28 cellular contexts compared by ENCODE assay signal in genomic region chr2:167616997-167617396, GRCh38.
"Had no signal": no experiment of that assay in that cellular context is flagged by ENCODE, and none has a peak within 500 bp of the region (broad histone marks: within the 10 kb centered on the region; RNA-seq: fewer than 3 reads in every experiment).

No MANE protein-coding gene starts in this region.

- H3K9me3 ChIP-seq: colonic mucosa, esophagus muscularis mucosa, esophagus squamous epithelium, gastrocnemius medialis, gastroesophageal sphincter had no signal

- ATAC-seq: effector memory CD8-positive, alpha-beta T cell; esophagus mucosa; foreskin keratinocyte; gastrocnemius medialis; gastroesophageal sphincter; heart left ventricle; heart right ventricle had no signal

- H3K4me3 Mint-ChIP-seq: dendritic cell treated with granulocyte-macrophage colony-stimulating factor and Interleukin-4, amounts not matched to agents 40 ng/mL and 50 ng/mL, for 4 days; effector memory CD8-positive, alpha-beta T cell; endodermal cell had no signal

- FAIRE-seq: colon, endometrium, endothelial cell of umbilical vein, frontal cortex had no signal

- H3K4me1 ChIP-seq: colonic mucosa, esophagus muscularis mucosa, esophagus squamous epithelium, foreskin keratinocyte, gastrocnemius medialis, gastroesophageal sphincter, heart left ventricle, heart right ventricle had no signal

- H3K4me3 ChIP-seq: colonic mucosa, coronary artery, dorsolateral prefrontal cortex, esophagus muscularis mucosa, esophagus squamous epithelium, gastrocnemius medialis, gastroesophageal sphincter, heart left ventricle, heart right ventricle had no signal

- H3K36me3 ChIP-seq: colonic mucosa, esophagus muscularis mucosa, esophagus squamous epithelium, gastrocnemius medialis, gastroesophageal sphincter, heart left ventricle, heart right ventricle had no signal

- H3K27me3 ChIP-seq: colonic mucosa, dorsolateral prefrontal cortex, esophagus muscularis mucosa, esophagus squamous epithelium, foreskin keratinocyte, gastrocnemius medialis, gastroesophageal sphincter, heart left ventricle, heart right ventricle had no signal

- DNase-seq: colonic mucosa; cortex of kidney; dermis blood vessel endothelial cell; dorsolateral prefrontal cortex; effector CD4-positive, alpha-beta T cell; effector CD8-positive, alpha-beta T cell; effector memory CD4-positive, alpha-beta T cell; effector memory CD8-positive, alpha-beta T cell; endodermal cell; erythroblast; esophagus squamous epithelium; foreskin fibroblast; foreskin keratinocyte; gastrocnemius medialis; glutamatergic neuron; head of caudate nucleus; heart left ventricle; heart right ventricle had no signal

- H3K9me3 Mint-ChIP-seq: endodermal cell had no signal

- H3K27ac Mint-ChIP-seq: dendritic cell treated with granulocyte-macrophage colony-stimulating factor and Interleukin-4, amounts not matched to agents 40 ng/mL and 50 ng/mL, for 4 days; effector memory CD8-positive, alpha-beta T cell; endodermal cell had no signal

- H3K27me3 Mint-ChIP-seq: dendritic cell treated with granulocyte-macrophage colony-stimulating factor and Interleukin-4, amounts not matched to agents 40 ng/mL and 50 ng/mL, for 4 days; effector memory CD8-positive, alpha-beta T cell had no signal

- H3K27ac ChIP-seq: colonic mucosa, coronary artery, dorsolateral prefrontal cortex, epithelial cell of prostate, esophagus muscularis mucosa, esophagus squamous epithelium, foreskin keratinocyte, gastrocnemius medialis, gastroesophageal sphincter, heart left ventricle, heart right ventricle had no signal
